21 cellular contexts compared by ENCODE assay signal in the genomic region with DNA sequence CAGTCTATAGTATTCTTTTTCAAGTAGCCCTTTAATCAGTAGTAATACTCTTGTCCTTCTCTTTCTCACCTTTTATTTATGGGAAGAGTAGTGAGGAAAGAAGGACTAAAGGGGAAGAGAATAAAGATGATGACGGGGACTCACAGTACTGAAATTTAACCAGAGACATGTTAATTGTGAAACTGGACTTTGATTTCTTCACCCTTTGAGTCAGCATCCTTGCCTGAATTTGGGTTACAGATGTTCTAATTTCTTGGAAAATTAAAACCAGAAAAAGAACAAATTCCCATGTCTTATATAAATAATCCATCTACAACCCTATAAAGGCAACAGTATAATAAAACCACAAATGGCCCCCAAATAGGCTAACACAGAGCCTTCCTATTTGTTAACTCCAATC. TPM values are rescaled to one million over a fixed set of nuclear protein-coding genes. Genes with fewer than 3 reads are reported as not detected.
A peak's percentile ranks its signal among the peaks of the same experiment; 100 is the strongest.
DNase-seq lines count a peak whose midpoint lies in the region; ATAC-seq, FAIRE-seq and TF ChIP-seq lines count a peak whose summit lies in the region.
"Had no signal": no experiment of that assay in that cellular context is flagged by ENCODE, and none has a peak within 500 bp of the region (broad histone marks: within the 10 kb centered on the region; RNA-seq: fewer than 3 reads in every experiment).

No MANE protein-coding gene starts in this region.

- H3K9me3 Mint-ChIP-seq in astrocyte (ENCODE audit: unreplicated experiment), result no peaks in the 10 kb centered on the region

- no peak overlapping the region for H3K4me2 ChIP-seq in astrocyte (ENCODE audit: low read length)
- H3K4me2 ChIP-seq: A549 had no signal

- no peak overlapping the region for H3K4me3 Mint-ChIP-seq in astrocyte (ENCODE audit: unreplicated experiment)
- H3K4me3 Mint-ChIP-seq: CD14-positive monocyte had no signal

- TF ChIP-seq POLR2A in Peyer's patch (IDR thresholded peaks at IDR 0.05), result no peak

- H3K4me1 Mint-ChIP-seq in astrocyte (ENCODE audit: low read depth, unreplicated experiment), result no peaks in the 10 kb centered on the region

- H3K4me3 ChIP-seq in AG09309 (ENCODE audit: control insufficient read depth, low read depth, low read length), result no peak overlapping the region
- H3K4me3 ChIP-seq in astrocyte (ENCODE audit: insufficient read depth, low read depth, low read length), result no peak overlapping the region
- H3K4me3 ChIP-seq in fibroblast of the aortic adventitia (ENCODE audit: low read depth, low read length), result no peak overlapping the region
- H3K4me3 ChIP-seq in Peyer's patch, result no peak overlapping the region
- H3K4me3 ChIP-seq: A549, SJCRH30 had no signal

- no peaks in the 10 kb centered on the region for H3K4me1 ChIP-seq in astrocyte (ENCODE audit: insufficient read depth, low read length)
- no peaks in the 10 kb centered on the region for H3K4me1 ChIP-seq in Peyer's patch
- H3K4me1 ChIP-seq: A549, SJCRH30 had no signal

- H3K27me3 ChIP-seq in astrocyte (ENCODE audit: insufficient read depth, low read length) (no peaks in the 10 kb centered on the region), Peyer's patch (no peaks in the 10 kb centered on the region)
- H3K27me3 ChIP-seq: SJCRH30 had no signal

- no peaks in the 10 kb centered on the region for H4K20me1 ChIP-seq in astrocyte (ENCODE audit: insufficient read depth, low read length)

- no peak overlapping the region for H3K9ac ChIP-seq in astrocyte (ENCODE audit: low read length)

- H3K27ac ChIP-seq in astrocyte (ENCODE audit: low read depth, low read length) (no peak overlapping the region), Peyer's patch (no peak overlapping the region)
- H3K27ac ChIP-seq: A549, RWPE1, SJCRH30 had no signal

- no peaks in the 10 kb centered on the region for H3K27me3 Mint-ChIP-seq in astrocyte (ENCODE audit: low read depth, unreplicated experiment)

- no peak overlapping the region for H2AFZ ChIP-seq in astrocyte (ENCODE audit: low read depth, low read length)

- no peak for TF ChIP-seq CTCF in AG09309 (IDR thresholded peaks at IDR 0.05; ENCODE audit: control insufficient read depth, insufficient read depth, low read depth, low read length, missing control alignments)
- TF ChIP-seq CTCF in astrocyte (IDR thresholded peaks at IDR 0.05; ENCODE audit: insufficient read depth, low read depth, low read length), result no peak
- TF ChIP-seq CTCF in fibroblast of the aortic adventitia (IDR thresholded peaks at IDR 0.05; ENCODE audit: insufficient read depth, low read length), result no peak
- no peak for TF ChIP-seq CTCF in Peyer's patch (IDR thresholded peaks at IDR 0.05)

- H3K9me3 ChIP-seq in astrocyte (ENCODE audit: insufficient read depth, low read depth, low read length), result no peaks in the 10 kb centered on the region
- H3K9me3 ChIP-seq in Peyer's patch, result no peaks in the 10 kb centered on the region
- H3K9me3 ChIP-seq: A549, SJCRH30 had no signal

- H3K36me3 ChIP-seq in astrocyte (ENCODE audit: insufficient read depth, low read length), result no peaks in the 10 kb centered on the region
- no peaks in the 10 kb centered on the region for H3K36me3 ChIP-seq in Peyer's patch
- H3K36me3 ChIP-seq: SJCRH30 had no signal

- no peaks in the 10 kb centered on the region for H3K36me3 Mint-ChIP-seq in astrocyte (ENCODE audit: low read depth, unreplicated experiment)
- H3K36me3 Mint-ChIP-seq: CD14-positive monocyte had no signal

- H3K79me2 ChIP-seq in astrocyte (ENCODE audit: insufficient read depth, low read length), result no peaks in the 10 kb centered on the region

- H3K27ac Mint-ChIP-seq in astrocyte (ENCODE audit: unreplicated experiment), result no peak overlapping the region
- H3K27ac Mint-ChIP-seq: CD14-positive monocyte had no signal

- DNase-seq in AG09309 (ENCODE audit: low read depth) (peak; percentile 27), EH (ENCODE audit: low read depth) (peak; percentile 22), astrocyte (ENCODE audit: low read depth) (no peak), fibroblast of the aortic adventitia (ENCODE audit: low read depth) (peak; percentile 55), Peyer's patch (no peak), SKM-1 treated with dmso at 0.1 percent for 144 hours (lab: John Stamatoyannopoulos, UW; ENCODE audit: unreplicated experiment) (no peak), GF-D8 (lab: John Stamatoyannopoulos, UW) (no peak)
- DNase-seq: AML-193, DMS79, KG1, NCI-H1436, NCI-H1930, NCI-H226, NCI-H524 treated with DMSO at 0.1 percent for 48 hours, PC-3, SJCRH30 had no signal

- no peak for ATAC-seq in HG03521 (IDR thresholded peaks at IDR 0.05; ENCODE audit: unreplicated experiment)
- ATAC-seq: A549, PC-3 had no signal

- FAIRE-seq in astrocyte (lab: Jason Lieb, UNC), result peak; percentile 34
- FAIRE-seq: H1 had no signal

RNA-seq across cellular contexts. Expression of a gene that starts 52.0 kb away (rescaled TPM):
- total RNA-seq in astrocyte (not detected in 2 replicates), fibroblast of the aortic adventitia (ENCODE audit: low replicate concordance) (0.90 and 1.6 TPM in 2 replicates), Peyer's patch (1 to 10 TPM in 2 of 4 donors, not detected in 2; 1.9 to 3.4 TPM)
- total RNA-seq: H1, PC-3 had no signal

RNA-seq across cellular contexts. Expression of a gene that starts 56.9 kb away (rescaled TPM):
- total RNA-seq in astrocyte, result 5.0 and 5.5 TPM in 2 replicates
- total RNA-seq in fibroblast of the aortic adventitia (ENCODE audit: low replicate concordance), result 15.9 and 40.8 TPM in 2 replicates
- 10 to 100 TPM in 2 of 4 donors, 1 to 10 TPM in 2; 5.7 to 23.1 (median 15.8) TPM for total RNA-seq in Peyer's patch

Comparison
In these comparisons a context has a peak if more than half of its experiments do, and no peak if none do; other contexts are left out.
1. DNase-seq: peak in AG09309 (single experiment), EH (single experiment) and fibroblast of the aortic adventitia (single experiment); none in astrocyte (single experiment), Peyer's patch (0 of 3), SKM-1 treated with dmso at 0.1 percent for 144 hours (single experiment) and GF-D8 (single experiment).